2 cellular contexts compared by ENCODE assay signal in the genomic region with DNA sequence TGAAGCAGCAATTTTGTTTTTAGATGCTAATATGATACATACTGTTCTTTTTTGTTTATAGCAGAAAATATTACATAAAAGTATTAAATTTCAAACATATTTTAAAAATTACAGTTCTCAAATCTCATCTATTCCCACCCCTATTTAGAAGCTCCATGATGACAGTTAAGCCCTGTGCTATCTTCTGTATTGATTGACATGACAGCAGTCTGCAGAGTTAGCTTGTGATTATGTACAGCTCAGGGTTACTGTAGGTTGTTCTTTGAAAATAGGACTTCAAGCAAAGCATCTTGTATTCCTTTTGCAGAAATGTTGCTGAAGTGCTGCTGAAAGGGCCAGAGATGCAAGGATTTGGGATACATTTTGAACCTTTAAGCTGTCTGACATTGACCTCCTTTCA.
TF ChIP-seq lines count a peak whose summit lies in the region.

No MANE protein-coding gene starts in this region.

TF ChIP-seq in HepG2, 621 proteins besides CTCF, POLR2A, EP300 and RAD21:
- TF ChIP-seq ZNF12 (CRISPR knock-in tag; IDR thresholded peaks at IDR 0.05): no peak
- no peak for TF ChIP-seq POLR2G (IDR thresholded peaks at IDR 0.05; ENCODE audit: low read depth, low read length)

TF ChIP-seq in neural cell, 6 proteins besides CTCF, POLR2A, EP300 and RAD21:
- TF ChIP-seq EZH2 (IDR thresholded peaks at IDR 0.05; ENCODE audit: borderline replicate concordance, insufficient read depth, low read length, poor library complexity, severe bottlenecking) (no peak), MXI1 (conservative IDR thresholded peaks at IDR 0.05; ENCODE audit: poor library complexity, severe bottlenecking) (no peak), POLR2AphosphoS5 (IDR thresholded peaks at IDR 0.05) (no peak), SMC3 (conservative IDR thresholded peaks at IDR 0.05; ENCODE audit: poor library complexity) (no peak), TAF1 (IDR thresholded peaks at IDR 0.05; ENCODE audit: low read depth) (no peak)
- TF ChIP-seq, protein P1, sequence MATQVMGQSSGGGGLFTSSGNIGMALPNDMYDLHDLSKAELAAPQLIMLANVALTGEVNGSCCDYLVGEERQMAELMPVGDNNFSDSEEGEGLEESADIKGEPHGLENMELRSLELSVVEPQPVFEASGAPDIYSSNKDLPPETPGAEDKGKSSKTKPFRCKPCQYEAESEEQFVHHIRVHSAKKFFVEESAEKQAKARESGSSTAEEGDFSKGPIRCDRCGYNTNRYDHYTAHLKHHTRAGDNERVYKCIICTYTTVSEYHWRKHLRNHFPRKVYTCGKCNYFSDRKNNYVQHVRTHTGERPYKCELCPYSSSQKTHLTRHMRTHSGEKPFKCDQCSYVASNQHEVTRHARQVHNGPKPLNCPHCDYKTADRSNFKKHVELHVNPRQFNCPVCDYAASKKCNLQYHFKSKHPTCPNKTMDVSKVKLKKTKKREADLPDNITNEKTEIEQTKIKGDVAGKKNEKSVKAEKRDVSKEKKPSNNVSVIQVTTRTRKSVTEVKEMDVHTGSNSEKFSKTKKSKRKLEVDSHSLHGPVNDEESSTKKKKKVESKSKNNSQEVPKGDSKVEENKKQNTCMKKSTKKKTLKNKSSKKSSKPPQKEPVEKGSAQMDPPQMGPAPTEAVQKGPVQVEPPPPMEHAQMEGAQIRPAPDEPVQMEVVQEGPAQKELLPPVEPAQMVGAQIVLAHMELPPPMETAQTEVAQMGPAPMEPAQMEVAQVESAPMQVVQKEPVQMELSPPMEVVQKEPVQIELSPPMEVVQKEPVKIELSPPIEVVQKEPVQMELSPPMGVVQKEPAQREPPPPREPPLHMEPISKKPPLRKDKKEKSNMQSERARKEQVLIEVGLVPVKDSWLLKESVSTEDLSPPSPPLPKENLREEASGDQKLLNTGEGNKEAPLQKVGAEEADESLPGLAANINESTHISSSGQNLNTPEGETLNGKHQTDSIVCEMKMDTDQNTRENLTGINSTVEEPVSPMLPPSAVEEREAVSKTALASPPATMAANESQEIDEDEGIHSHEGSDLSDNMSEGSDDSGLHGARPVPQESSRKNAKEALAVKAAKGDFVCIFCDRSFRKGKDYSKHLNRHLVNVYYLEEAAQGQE (IDR thresholded peaks at IDR 0.05; ENCODE audit: borderline replicate concordance): no peak
